Comparison of ENCODE assay signal across 18 cellular contexts in genomic region chr1:243270097-243270864, GRCh38. TPM values are rescaled to one million over a fixed set of nuclear protein-coding genes. Genes with fewer than 3 reads are reported as not detected.
DNase-seq lines count a peak whose midpoint lies in the region; ATAC-seq and TF ChIP-seq lines count a peak whose summit lies in the region.
"Had no signal": no experiment of that assay in that cellular context is flagged by ENCODE, and none has a peak within 500 bp of the region (broad histone marks: within the 10 kb centered on the region; RNA-seq: fewer than 3 reads in every experiment).

No MANE protein-coding gene starts in this region.

- H3K36me3 ChIP-seq in fibroblast of lung (ENCODE audit: control insufficient read depth, insufficient read depth, low read length), result peaks cover 6% of the 10 kb centered on the region
- H3K36me3 ChIP-seq: colonic mucosa had no signal

- no peaks in the 10 kb centered on the region for H3K9me3 Mint-ChIP-seq in activated naive CD4-positive, alpha-beta T cell treated with anti-CD3 and anti-CD28 coated beads, Interleukin-2, amount 50 U/mL, for 24 hours
- no peaks in the 10 kb centered on the region for H3K9me3 Mint-ChIP-seq in activated naive CD4-positive, alpha-beta T cell treated with anti-CD3 and anti-CD28 coated beads, Interleukin-2, amount 10 ng/mL, durations not matched to agents 7 days and 5 days
- H3K9me3 Mint-ChIP-seq: neural crest cell; stimulated activated naive CD8-positive, alpha-beta T cell treated with anti-CD3 and anti-CD28 coated beads, Interleukin-15, Interleukin-2, amounts not matched to agents 100 ng/mL and 50 ng/mL, for 24 hours; T-helper 1 cell treated with Interleukin-12 subunit alpha and Interleukin-12 subunit beta and Interleukin-4 antibody, amounts not matched to agents 30 μg/mL and 1 μg/mL, for 36 hours had no signal

- ATAC-seq in GM19467 (IDR thresholded peaks at IDR 0.05; ENCODE audit: unreplicated experiment), result no peak
- ATAC-seq: activated CD4-positive, alpha-beta T cell treated with anti-CD3 and anti-CD28 coated beads for 36 hours; gastroesophageal sphincter had no signal

- no peak overlapping the region for H2AFZ ChIP-seq in fibroblast of lung (ENCODE audit: low read length)

- DNase-seq in activated naive CD4-positive, alpha-beta T cell treated with anti-CD3 and anti-CD28 coated beads, Interleukin-2, amount 10 ng/mL, durations not matched to agents 7 days and 5 days, result no peak
- DNase-seq in SKM-1 treated with dmso at 0.1 percent for 144 hours (lab: John Stamatoyannopoulos, UW; ENCODE audit: unreplicated experiment) (peak; percentile 10), fibroblast of lung (ENCODE audit: low read depth in 2 of 2) (no peak), iPS-NIHi11 (ENCODE audit: low spot score) (no peak)
- no peak for DNase-seq in activated CD8-positive, alpha-beta memory T cell treated with anti-CD3 and anti-CD28 coated beads, Interleukin-2, amount 50 U/mL, for 48 hours
- DNase-seq: activated CD4-positive, alpha-beta T cell treated with anti-CD3 and anti-CD28 coated beads for 36 hours; activated gamma-delta T cell treated with Interleukin-2 at 50 U/mL for 16 hours; aorta; colonic mucosa; NCI-H1092 had no signal

- H3K4me1 Mint-ChIP-seq in activated naive CD4-positive, alpha-beta T cell treated with anti-CD3 and anti-CD28 coated beads, Interleukin-2, amount 50 U/mL, for 24 hours, result peaks cover 27% of the 10 kb centered on the region
- no peaks in the 10 kb centered on the region for H3K4me1 Mint-ChIP-seq in activated naive CD4-positive, alpha-beta T cell treated with anti-CD3 and anti-CD28 coated beads, Interleukin-2, amount 10 ng/mL, durations not matched to agents 7 days and 5 days

- H3K4me3 Mint-ChIP-seq in activated naive CD4-positive, alpha-beta T cell treated with anti-CD3 and anti-CD28 coated beads, Interleukin-2, amount 50 U/mL, for 24 hours, result no peak overlapping the region
- no peak overlapping the region for H3K4me3 Mint-ChIP-seq in activated naive CD4-positive, alpha-beta T cell treated with anti-CD3 and anti-CD28 coated beads, Interleukin-2, amount 10 ng/mL, durations not matched to agents 7 days and 5 days
- H3K4me3 Mint-ChIP-seq: activated CD4-positive, alpha-beta T cell treated with anti-CD3 and anti-CD28 coated beads for 36 hours; neural crest cell; stimulated activated naive CD8-positive, alpha-beta T cell treated with anti-CD3 and anti-CD28 coated beads, Interleukin-15, Interleukin-2, amounts not matched to agents 100 ng/mL and 50 ng/mL, for 24 hours; T-helper 1 cell treated with Interleukin-12 subunit alpha and Interleukin-12 subunit beta and Interleukin-4 antibody, amounts not matched to agents 30 μg/mL and 1 μg/mL, for 36 hours had no signal

- H3K27me3 Mint-ChIP-seq in activated naive CD4-positive, alpha-beta T cell treated with anti-CD3 and anti-CD28 coated beads, Interleukin-2, amount 50 U/mL, for 24 hours, result no peaks in the 10 kb centered on the region
- no peaks in the 10 kb centered on the region for H3K27me3 Mint-ChIP-seq in activated naive CD4-positive, alpha-beta T cell treated with anti-CD3 and anti-CD28 coated beads, Interleukin-2, amount 10 ng/mL, durations not matched to agents 7 days and 5 days
- H3K27me3 Mint-ChIP-seq: activated CD4-positive, alpha-beta T cell treated with anti-CD3 and anti-CD28 coated beads for 36 hours; stimulated activated naive CD8-positive, alpha-beta T cell treated with anti-CD3 and anti-CD28 coated beads, Interleukin-15, Interleukin-2, amounts not matched to agents 100 ng/mL and 50 ng/mL, for 24 hours had no signal

- H3K9me3 ChIP-seq in fibroblast of lung (ENCODE audit: control insufficient read depth, insufficient read depth, low read depth, low read length), result no peaks in the 10 kb centered on the region
- H3K9me3 ChIP-seq: A549, colonic mucosa, gastroesophageal sphincter had no signal

- H3K27ac Mint-ChIP-seq in activated naive CD4-positive, alpha-beta T cell treated with anti-CD3 and anti-CD28 coated beads, Interleukin-2, amount 50 U/mL, for 24 hours, result peak overlapping the region; percentile 8
- no peak overlapping the region for H3K27ac Mint-ChIP-seq in activated naive CD4-positive, alpha-beta T cell treated with anti-CD3 and anti-CD28 coated beads, Interleukin-2, amount 10 ng/mL, durations not matched to agents 7 days and 5 days
- H3K27ac Mint-ChIP-seq: activated CD4-positive, alpha-beta T cell treated with anti-CD3 and anti-CD28 coated beads for 36 hours; stimulated activated naive CD8-positive, alpha-beta T cell treated with anti-CD3 and anti-CD28 coated beads, Interleukin-15, Interleukin-2, amounts not matched to agents 100 ng/mL and 50 ng/mL, for 24 hours; T-helper 1 cell treated with Interleukin-12 subunit alpha and Interleukin-12 subunit beta and Interleukin-4 antibody, amounts not matched to agents 30 μg/mL and 1 μg/mL, for 36 hours had no signal

- peaks cover 22% of the 10 kb centered on the region for H3K4me1 ChIP-seq in fibroblast of lung (ENCODE audit: control insufficient read depth, extremely low read depth, insufficient read depth, low read length)
- H3K4me1 ChIP-seq: colonic mucosa had no signal

- CTCF ChIA-PET in activated naive CD4-positive, alpha-beta T cell treated with anti-CD3 and anti-CD28 coated beads, Interleukin-2, amount 10 ng/mL, durations not matched to agents 7 days and 5 days (lab: Charles Lee), result interaction anchor here (0.6 kb wide), 1 partner anchor 14 kb away, joined by 3 read pairs; the partner anchor contains the start of gene SDCCAG8

- peaks cover 23% of the 10 kb centered on the region for H3K79me2 ChIP-seq in fibroblast of lung (ENCODE audit: control insufficient read depth, insufficient read depth, low read length)

- peaks cover 20% of the 10 kb centered on the region for H3K36me3 Mint-ChIP-seq in activated naive CD4-positive, alpha-beta T cell treated with anti-CD3 and anti-CD28 coated beads, Interleukin-2, amount 50 U/mL, for 24 hours
- H3K36me3 Mint-ChIP-seq in activated naive CD4-positive, alpha-beta T cell treated with anti-CD3 and anti-CD28 coated beads, Interleukin-2, amount 10 ng/mL, durations not matched to agents 7 days and 5 days, result peaks cover 23% of the 10 kb centered on the region

- H3K4me3 ChIP-seq in fibroblast of lung (replicated peaks in 1 of 4; ENCODE audit: control extremely low read depth in 1 of 4, insufficient read depth in 1 of 4, low read depth in 3 of 4, low read length in 4 of 4), result no peak overlapping the region
- H3K4me3 ChIP-seq: A549, colonic mucosa, gastroesophageal sphincter had no signal

- H3K27ac ChIP-seq in fibroblast of lung (ENCODE audit: insufficient read depth, low read length) (peak overlapping the region; percentile 64), temporal lobe (ENCODE audit: low read depth, low read length) (peak overlapping the region; percentile 82)
- H3K27ac ChIP-seq: colonic mucosa, gastroesophageal sphincter had no signal

- H3K4me2 ChIP-seq in fibroblast of lung (ENCODE audit: extremely low read depth, insufficient read depth, low read length), result no peak overlapping the region

- no peak overlapping the region for H3K9ac ChIP-seq in fibroblast of lung (ENCODE audit: insufficient read depth, low read length)

- no peaks in the 10 kb centered on the region for H4K20me1 ChIP-seq in fibroblast of lung (ENCODE audit: control insufficient read depth, extremely low read depth, insufficient read depth, low read length)

- no peaks in the 10 kb centered on the region for H3K27me3 ChIP-seq in fibroblast of lung (ENCODE audit: control insufficient read depth, insufficient read depth, low read length)
- H3K27me3 ChIP-seq: colonic mucosa, gastroesophageal sphincter had no signal

- TF ChIP-seq CTCF in fibroblast of lung (conservative IDR thresholded peaks at IDR 0.05 in 1 of 2, IDR thresholded peaks at IDR 0.05 in 1 of 2; ENCODE audit: low read depth in 1 of 2, low read length in 2 of 2), result no peak

RNA-seq across cellular contexts. Expression of gene SDCCAG8, which starts 14.4 kb away (rescaled TPM):
- total RNA-seq in fibroblast of lung (53.2 and 72.7 TPM in 2 replicates), temporal lobe (66.1 TPM)
- polyA plus RNA-seq in fibroblast of lung, result 27.0 and 34.8 TPM in 2 replicates
- polyA plus RNA-seq in fibroblast of lung (2012), result 21.6 and 23.8 TPM in 2 replicates
- 5.0 and 8.2 TPM in 2 replicates for polyA minus RNA-seq in fibroblast of lung (ENCODE audit: low replicate concordance)

RNA-seq across cellular contexts. Expression of gene CEP170, which starts 15.2 kb away (rescaled TPM):
- total RNA-seq in fibroblast of lung (75.2 and 86.0 TPM in 2 replicates), temporal lobe (459 TPM)
- 84.8 and 92.0 TPM in 2 replicates for polyA plus RNA-seq in fibroblast of lung
- polyA plus RNA-seq in fibroblast of lung (2012), result 45.7 and 49.6 TPM in 2 replicates
- 33.9 and 38.8 TPM in 2 replicates for polyA minus RNA-seq in fibroblast of lung (ENCODE audit: low replicate concordance)
